15 cellular contexts compared by ENCODE assay signal in the genomic region with DNA sequence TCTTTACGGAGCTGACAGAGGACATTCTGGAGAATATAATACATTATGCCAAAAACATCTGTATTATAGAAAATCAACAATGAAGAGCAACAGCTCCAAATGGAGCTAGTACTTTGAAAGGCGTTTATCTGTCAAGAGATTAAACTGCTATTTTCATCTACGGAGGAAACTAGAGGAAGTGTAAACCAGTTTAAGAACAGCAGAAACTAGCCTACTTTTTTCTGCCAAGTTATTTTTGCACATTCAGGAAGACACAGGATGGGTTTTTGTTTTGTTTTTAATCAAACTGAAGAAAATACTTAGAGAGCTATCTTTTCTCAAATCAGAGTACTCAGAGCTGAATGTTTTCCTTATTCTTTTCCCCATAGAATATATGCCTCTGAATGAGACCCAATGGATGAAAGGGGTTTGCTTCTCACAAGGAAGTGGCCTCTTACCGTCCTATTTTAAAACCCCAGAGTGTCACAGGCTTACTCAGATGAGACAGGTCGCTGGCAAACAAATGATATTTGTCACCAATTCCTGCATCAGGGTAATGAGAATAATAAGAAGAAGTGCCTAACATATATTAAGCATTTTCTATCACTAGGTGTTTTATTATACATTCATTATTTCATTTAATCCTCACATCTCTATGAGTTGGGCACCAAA.
DNase-seq lines count a peak whose midpoint lies in the region; ATAC-seq and TF ChIP-seq lines count a peak whose summit lies in the region.
"Had no signal": no experiment of that assay in that cellular context is flagged by ENCODE, and none has a peak within 500 bp of the region (broad histone marks: within the 10 kb centered on the region; RNA-seq: fewer than 3 reads in every experiment).

No MANE protein-coding gene starts in this region.

- H4K20me1 ChIP-seq in MM.1S (ENCODE audit: insufficient read depth, low read length): no peaks in the 10 kb centered on the region

- TF ChIP-seq CTCF in MM.1S (IDR thresholded peaks at IDR 0.05; ENCODE audit: low read length) (no peak), spleen (IDR thresholded peaks at IDR 0.05 in 8 of 11, conservative IDR thresholded peaks at IDR 0.05 in 3 of 11) (no peak)

- peaks cover 67% of the 10 kb centered on the region for H3K4me1 ChIP-seq in MM.1S (ENCODE audit: low read length)
- H3K4me1 ChIP-seq in spleen: peaks cover 25 to 66% (median 47%) of the 10 kb centered on the region in 6 donors
- H3K4me1 ChIP-seq: lower lobe of right lung had no signal

- H3K9me3 ChIP-seq in MM.1S (replicated peaks; ENCODE audit: insufficient read depth, low read length) (no peaks in the 10 kb centered on the region), spleen (no peaks in the 10 kb centered on the region)
- H3K9me3 ChIP-seq: lower lobe of right lung, psoas muscle, transverse colon had no signal

- ATAC-seq in activated CD4-positive, alpha-beta T cell treated with anti-CD3 and anti-CD28 coated beads for 36 hours: peak; percentile 53
- peak; percentile 77 for ATAC-seq in activated T-helper 17 cell treated with anti-CD3 and anti-CD28 coated beads, Interleukin-2, amount 50 U/mL, for 72 hours (replicated peaks)
- no peak for ATAC-seq in HG03025 (IDR thresholded peaks at IDR 0.05; ENCODE audit: low FRiP score, unreplicated experiment)
- ATAC-seq: lower lobe of right lung, PC-3 had no signal

- intact Hi-C loops in activated CD4-positive, alpha-beta T cell treated with anti-CD3 and anti-CD28 coated beads for 36 hours (cut with DNase I, micrococcal nuclease): no loop called here
- intact Hi-C loops in spleen (cut with DNase I; ENCODE audit: low total_unique reads): no loop called here

- POLR2A ChIA-PET in activated CD4-positive, alpha-beta T cell treated with anti-CD3 and anti-CD28 coated beads for 36 hours (lab: Charles Lee): no interaction called here

- CTCF ChIA-PET in activated CD4-positive, alpha-beta T cell treated with anti-CD3 and anti-CD28 coated beads for 36 hours (lab: Charles Lee): interaction anchor here (0.6 to 1.7 kb wide), 3 partner anchors 17 to 33 kb away, joined by 3 to 6 read pairs (median 6); no protein-coding TSS in a partner anchor

- H3K9me3 Mint-ChIP-seq in activated CD4-positive, alpha-beta T cell treated with anti-CD3 and anti-CD28 coated beads for 36 hours (ENCODE audit: low read depth): peaks cover 3% of the 10 kb centered on the region
- H3K9me3 Mint-ChIP-seq in activated T-helper 17 cell treated with anti-CD3 and anti-CD28 coated beads, Interleukin-2, amount 50 U/mL, for 72 hours: no peaks in the 10 kb centered on the region

- no peak for DNase-seq in activated CD4-positive, alpha-beta T cell treated with anti-CD3 and anti-CD28 coated beads for 36 hours
- no peak for DNase-seq in activated CD4-positive, alpha-beta T cell treated with anti-CD3 and anti-CD28 coated beads for 1 hour
- DNase-seq in MM.1S (peak; percentile 49), spleen (no peak), DMS114 treated with DMSO at 0.1 percent for 48 hours (lab: John Stamatoyannopoulos, UW; ENCODE audit: unreplicated experiment) (no peak)
- DNase-seq in stimulated activated CD4-positive, alpha-beta T cell treated with anti-CD3 and anti-CD28 coated beads, Interleukin-2, amount 100 ng/mL, for 24 hours: no peak
- DNase-seq: glutamatergic neuron, H7, lower lobe of right lung, NCI-H1092 treated with DMSO at 0.1 percent for 48 hours, PC-3, psoas muscle, transverse colon had no signal

- H3K27me3 Mint-ChIP-seq in activated CD4-positive, alpha-beta T cell treated with anti-CD3 and anti-CD28 coated beads for 36 hours: no peaks in the 10 kb centered on the region
- no peaks in the 10 kb centered on the region for H3K27me3 Mint-ChIP-seq in activated T-helper 17 cell treated with anti-CD3 and anti-CD28 coated beads, Interleukin-2, amount 50 U/mL, for 72 hours

- H3K36me3 Mint-ChIP-seq in activated CD4-positive, alpha-beta T cell treated with anti-CD3 and anti-CD28 coated beads for 36 hours (ENCODE audit: low read depth): no peaks in the 10 kb centered on the region
- H3K36me3 Mint-ChIP-seq in activated T-helper 17 cell treated with anti-CD3 and anti-CD28 coated beads, Interleukin-2, amount 50 U/mL, for 72 hours (ENCODE audit: low read depth): no peaks in the 10 kb centered on the region

- peaks cover 29% of the 10 kb centered on the region for H3F3A ChIP-seq in MM.1S (ENCODE audit: insufficient read depth, low read length)

- H3K27me3 ChIP-seq in MM.1S (replicated peaks; ENCODE audit: insufficient read depth, low read length) (no peaks in the 10 kb centered on the region), spleen (replicated peaks in 1 of 7) (no peaks in the 10 kb centered on the region)
- H3K27me3 ChIP-seq: transverse colon had no signal

- H3K4me3 ChIP-seq in MM.1S (ENCODE audit: low read length): peak overlapping the region; percentile 46
- no peak overlapping the region for H3K4me3 ChIP-seq in spleen
- H3K4me3 ChIP-seq: lower lobe of right lung, psoas muscle, transverse colon had no signal

- TF ChIP-seq POLR2A in spleen (IDR thresholded peaks at IDR 0.05): no peak

- H3K9me2 ChIP-seq in MM.1S (replicated peaks; ENCODE audit: insufficient read depth, low read length): no peaks in the 10 kb centered on the region

- peak overlapping the region; percentile 58 for H2AFZ ChIP-seq in MM.1S (ENCODE audit: low read length)

- H3K36me3 ChIP-seq in MM.1S (replicated peaks; ENCODE audit: insufficient read depth, low read length) (no peaks in the 10 kb centered on the region), spleen (no peaks in the 10 kb centered on the region)
- H3K36me3 ChIP-seq: lower lobe of right lung, transverse colon had no signal

- WGBS in spleen, 5 donors: 7 to 17% (median 17%) methylated on average over 5 of the region's 5 CpGs

- H3K4me1 Mint-ChIP-seq in activated CD4-positive, alpha-beta T cell treated with anti-CD3 and anti-CD28 coated beads for 36 hours: peaks cover 8% of the 10 kb centered on the region
- H3K4me1 Mint-ChIP-seq in activated T-helper 17 cell treated with anti-CD3 and anti-CD28 coated beads, Interleukin-2, amount 50 U/mL, for 72 hours: peaks cover 29% of the 10 kb centered on the region

- peak overlapping the region; percentile 61 for H3K27ac Mint-ChIP-seq in activated CD4-positive, alpha-beta T cell treated with anti-CD3 and anti-CD28 coated beads for 36 hours
- peak overlapping the region; percentile 70 for H3K27ac Mint-ChIP-seq in activated T-helper 17 cell treated with anti-CD3 and anti-CD28 coated beads, Interleukin-2, amount 50 U/mL, for 72 hours

- peak overlapping the region; percentile 10 for H3K4me3 Mint-ChIP-seq in activated CD4-positive, alpha-beta T cell treated with anti-CD3 and anti-CD28 coated beads for 36 hours
- H3K4me3 Mint-ChIP-seq in activated T-helper 17 cell treated with anti-CD3 and anti-CD28 coated beads, Interleukin-2, amount 50 U/mL, for 72 hours: peak overlapping the region; percentile 64

- H3K9ac ChIP-seq in MM.1S (ENCODE audit: low read length): peak overlapping the region; percentile 58

- H3K4me2 ChIP-seq in MM.1S (ENCODE audit: low read depth, low read length): peak overlapping the region; percentile 67

- H3K27ac ChIP-seq in MM.1S (ENCODE audit: low read length): peak overlapping the region; percentile 90
- H3K27ac ChIP-seq in spleen: peak overlapping the region; percentile 55 to 84 (median 68)
- H3K27ac ChIP-seq: lower lobe of right lung, psoas muscle had no signal

- H3K79me2 ChIP-seq in MM.1S (ENCODE audit: low read length): no peaks in the 10 kb centered on the region
